In the genomic region with DNA sequence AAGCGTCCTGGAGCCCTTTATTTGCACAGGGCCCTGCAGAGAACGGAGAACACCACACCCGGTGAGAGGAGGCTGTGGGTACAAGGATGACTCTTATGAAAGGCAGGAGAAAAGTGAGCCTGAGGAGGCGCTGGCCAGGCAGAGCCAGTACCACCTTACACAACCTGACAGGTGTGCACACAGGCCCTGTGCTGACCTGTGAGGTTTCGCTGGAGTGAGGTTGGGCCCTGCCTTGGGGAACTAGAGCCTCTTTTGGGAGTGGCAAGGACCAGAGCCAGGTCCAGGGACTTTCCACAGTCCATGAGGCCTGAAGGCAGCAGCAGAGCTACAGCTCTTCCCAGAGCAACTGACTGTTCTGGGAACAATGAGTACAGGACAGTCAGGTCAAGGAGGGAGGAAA, we compare ENCODE assay signal across 15 cellular contexts. TPM values are rescaled to one million over a fixed set of nuclear protein-coding genes. Genes with fewer than 3 reads are reported as not detected.
A peak's percentile ranks its signal among the peaks of the same experiment; 100 is the strongest.
DNase-seq lines count a peak whose midpoint lies in the region; ATAC-seq and TF ChIP-seq lines count a peak whose summit lies in the region.
"Had no signal": no experiment of that assay in that cellular context is flagged by ENCODE, and none has a peak within 500 bp of the region (broad histone marks: within the 10 kb centered on the region; RNA-seq: fewer than 3 reads in every experiment).

No MANE protein-coding gene starts in this region.

- POLR2A ChIA-PET in MCF 10A (lab: Yijun Ruan, JAX): interaction anchor here (0.6 to 5.6 kb wide), 13 partner anchors 36 to 1611 kb away, joined by 3 to 53 read pairs (median 5); partner anchors contain the start of genes MED10 and TENT4A

- H3K36me3 Mint-ChIP-seq in MCF 10A (ENCODE audit: insufficient read depth, unreplicated experiment): peaks cover 15% of the 10 kb centered on the region
- peaks cover 3% of the 10 kb centered on the region for H3K36me3 Mint-ChIP-seq in T-helper 17 cell (ENCODE audit: low read depth)

- BruUV-seq in MCF 10A (replicated peaks; lab: Mats Ljungman, UMichigan): no TSS peak

- DNase-seq in NCI-H2029 treated with DMSO at 0.1 percent for 48 hours (lab: John Stamatoyannopoulos, UW) (peak; percentile 3), MCF 10A (ENCODE audit: unreplicated experiment) (peak; percentile 88), lung (ENCODE audit: low spot score) (peak; percentile 47), NCI-H226 (no peak), T-helper 17 cell (no peak)
- DNase-seq: Caco-2; central memory CD4-positive, alpha-beta T cell; NCI-H2171 treated with DMSO at 0.1 percent for 48 hours; SIG-M5; stimulated activated naive CD8-positive, alpha-beta T cell treated with anti-CD3 and anti-CD28 coated beads, Interleukin-15, amount 100 ng/mL, for 72 hours had no signal

- TF ChIP-seq CTCF in C4-2B (conservative IDR thresholded peaks at IDR 0.05) (no peak), MCF 10A (IDR thresholded peaks at IDR 0.05; ENCODE audit: unreplicated experiment) (no peak), lung (IDR thresholded peaks at IDR 0.05; ENCODE audit: control extremely low read depth, extremely low read depth) (no peak)

- H3K4me1 ChIP-seq in lung (ENCODE audit: control insufficient read depth in 2 of 2, insufficient read depth in 2 of 2, low read length in 2 of 2): peaks cover 2 to 5% of the 10 kb centered on the region in 2 donors

- intact Hi-C loops in MCF 10A (cut with micrococcal nuclease): loop anchor here (1.0 kb wide), 1 partner anchor 109 kb away; no protein-coding TSS in a partner anchor

- peak overlapping the region; percentile 91 for H3K27ac Mint-ChIP-seq in MCF 10A (ENCODE audit: low read depth, unreplicated experiment)
- no peak overlapping the region for H3K27ac Mint-ChIP-seq in T-helper 17 cell

- CTCF ChIA-PET in MCF 10A (lab: Yijun Ruan, JAX): interaction anchor here (0.8 to 2.4 kb wide), 7 partner anchors 12 to 109 kb away, joined by 3 to 10 read pairs (median 5); no protein-coding TSS in a partner anchor

- WGBS in lung, 2 donors: 74 to 84% methylated on average over 5 of the region's 5 CpGs

- peak overlapping the region; percentile 13 for H3K27ac ChIP-seq in C4-2B
- H3K27ac ChIP-seq in lung (ENCODE audit: low read depth in 1 of 2, low read length in 1 of 2): no peak overlapping the region
- H3K27ac ChIP-seq: hepatocyte had no signal

- ATAC-seq in lung (ENCODE audit: insufficient read depth, low FRiP score) (no peak), HG03045 (IDR thresholded peaks at IDR 0.05; ENCODE audit: unreplicated experiment) (no peak), HG03039 (IDR thresholded peaks at IDR 0.05; ENCODE audit: unreplicated experiment) (no peak), T-helper 17 cell (no peak)
- ATAC-seq: sciatic nerve; stimulated activated naive CD8-positive, alpha-beta T cell treated with anti-CD3 and anti-CD28 coated beads, Interleukin-15, amount 100 ng/mL, for 72 hours had no signal

- H3K27me3 ChIP-seq in lung (ENCODE audit: control insufficient read depth, insufficient read depth): no peaks in the 10 kb centered on the region
- H3K27me3 ChIP-seq: hepatocyte had no signal

- H3K4me3 Mint-ChIP-seq in MCF 10A (ENCODE audit: unreplicated experiment) (peak overlapping the region; percentile 56), T-helper 17 cell (no peak overlapping the region)
- H3K4me3 Mint-ChIP-seq: stimulated activated naive CD8-positive, alpha-beta T cell treated with anti-CD3 and anti-CD28 coated beads, Interleukin-15, amount 100 ng/mL, for 72 hours had no signal

- H3K4me1 Mint-ChIP-seq in MCF 10A (ENCODE audit: insufficient read depth, unreplicated experiment): peaks cover 34% of the 10 kb centered on the region
- H3K4me1 Mint-ChIP-seq in T-helper 17 cell: peaks cover 17% of the 10 kb centered on the region

- no peak overlapping the region for H3K4me3 ChIP-seq in lung
- H3K4me3 ChIP-seq: hepatocyte had no signal

- no peaks in the 10 kb centered on the region for H3K9me3 Mint-ChIP-seq in MCF 10A (ENCODE audit: unreplicated experiment)
- H3K9me3 Mint-ChIP-seq: stimulated activated naive CD8-positive, alpha-beta T cell treated with anti-CD3 and anti-CD28 coated beads, Interleukin-15, amount 100 ng/mL, for 72 hours had no signal

- H3K27me3 Mint-ChIP-seq in MCF 10A (ENCODE audit: insufficient read depth, unreplicated experiment) (no peaks in the 10 kb centered on the region), T-helper 17 cell (no peaks in the 10 kb centered on the region)
- H3K27me3 Mint-ChIP-seq: stimulated activated naive CD8-positive, alpha-beta T cell treated with anti-CD3 and anti-CD28 coated beads, Interleukin-15, amount 100 ng/mL, for 72 hours had no signal

- no peaks in the 10 kb centered on the region for H3K36me3 ChIP-seq in lung (ENCODE audit: control insufficient read depth in 2 of 2, insufficient read depth in 2 of 2, low read length in 2 of 2)

- H3K9me3 ChIP-seq in lung (ENCODE audit: control insufficient read depth in 2 of 2, insufficient read depth in 1 of 2, low read length in 1 of 2): no peaks in the 10 kb centered on the region
- H3K9me3 ChIP-seq in T-helper 17 cell (ENCODE audit: control insufficient read depth, low read length, poor library complexity, severe bottlenecking): no peaks in the 10 kb centered on the region
- H3K9me3 ChIP-seq: Caco-2 had no signal

RNA-seq across cellular contexts. Expression of gene SRD5A1, which starts 3.1 kb away (rescaled TPM):
- 12.2 and 12.4 TPM in 2 replicates for total RNA-seq in MCF 10A (2022)
- total RNA-seq in lung: 10 to 100 TPM in 1 of 2 donors, 1 to 10 TPM in 1; 5.5 to 14.4 TPM
- polyA plus RNA-seq in lung: 1 to 10 TPM; 2.6 to 9.2 TPM
- 1 to 10 TPM; 3.7 to 4.4 TPM for total RNA-seq in T-helper 17 cell

RNA-seq across cellular contexts. Expression of gene NSUN2, which starts 3.4 kb away (rescaled TPM):
- total RNA-seq in MCF 10A (2022) (89.6 and 95.7 TPM in 2 replicates), lung (10 to 100 TPM; 43.8 to 52.7 TPM), T-helper 17 cell (10 to 100 TPM; 49.1 to 60.1 TPM)
- polyA plus RNA-seq in lung: 10 to 100 TPM; 36.6 to 44.3 TPM

Comparison
In these comparisons a context has a peak if more than half of its experiments do, and no peak if none do; other contexts are left out.
1. DNase-seq: peak in NCI-H2029 treated with DMSO at 0.1 percent for 48 hours (single experiment), MCF 10A (single experiment) and lung (single experiment); none in NCI-H226 (single experiment) and T-helper 17 cell (0 of 3).